18 cellular contexts compared by ENCODE assay signal in genomic region chr22:35735622-35736021, GRCh38. TPM values are rescaled to one million over a fixed set of nuclear protein-coding genes. Genes with fewer than 3 reads are reported as not detected.
DNase-seq lines count a peak whose midpoint lies in the region; ATAC-seq, FAIRE-seq and TF ChIP-seq lines count a peak whose summit lies in the region.
"Had no signal": no experiment of that assay in that cellular context is flagged by ENCODE, and none has a peak within 500 bp of the region (broad histone marks: within the 10 kb centered on the region; RNA-seq: fewer than 3 reads in every experiment).

No MANE protein-coding gene starts in this region.

- no peak overlapping the region for H3K4ac ChIP-seq in mesendoderm (ENCODE audit: low read depth, low read length)

- FAIRE-seq in astrocyte (lab: Jason Lieb, UNC) (no peak), H54 (lab: Jason Lieb, UNC) (no peak)
- FAIRE-seq: A549, D721Med had no signal

- DNase-seq in astrocyte (ENCODE audit: low read depth) (no peak), mesendoderm (no peak), H54 (ENCODE audit: insufficient read length, low spot score) (no peak), SK-N-DZ (ENCODE audit: low spot score) (no peak), natural killer cell (no peak)
- DNase-seq: CD8-positive, alpha-beta T cell; COR-L47; DMS53; GOT3 had no signal

- no peak for TF ChIP-seq POLR2A in H54 (IDR thresholded peaks at IDR 0.05; ENCODE audit: low read depth, low read length)

- H2BK120ac ChIP-seq in mesendoderm (ENCODE audit: low read depth, low read length), result no peak overlapping the region

- TF ChIP-seq CTCF in OCI-LY1 (IDR thresholded peaks at IDR 0.05; ENCODE audit: low read length), result no peak
- TF ChIP-seq CTCF in astrocyte (IDR thresholded peaks at IDR 0.05; ENCODE audit: insufficient read depth, low read depth, low read length), result no peak
- no peak for TF ChIP-seq CTCF in nephron (IDR thresholded peaks at IDR 0.05; ENCODE audit: unreplicated experiment in 3 of 3)
- TF ChIP-seq CTCF in natural killer cell (IDR thresholded peaks at IDR 0.05), result no peak

- H3K79me2 ChIP-seq in OCI-LY1 (ENCODE audit: insufficient read depth, low read length), result no peaks in the 10 kb centered on the region
- no peaks in the 10 kb centered on the region for H3K79me2 ChIP-seq in astrocyte (ENCODE audit: insufficient read depth, low read length)
- H3K79me2 ChIP-seq in mesendoderm (ENCODE audit: control insufficient read depth, insufficient read depth, low read length), result no peaks in the 10 kb centered on the region

- no peak overlapping the region for H2BK15ac ChIP-seq in mesendoderm (replicated peaks; ENCODE audit: low read depth)

- no peak overlapping the region for H2BK5ac ChIP-seq in mesendoderm (ENCODE audit: low read length)

- H3K4me2 ChIP-seq in OCI-LY1 (ENCODE audit: low read length), result no peak overlapping the region
- H3K4me2 ChIP-seq in astrocyte (ENCODE audit: low read length), result no peak overlapping the region
- H3K4me2 ChIP-seq in mesendoderm (ENCODE audit: low read length), result no peak overlapping the region
- H3K4me2 ChIP-seq: A549 had no signal

- H3K4me3 Mint-ChIP-seq in astrocyte (ENCODE audit: unreplicated experiment) (no peak overlapping the region), nephron (no peak overlapping the region), natural killer cell (no peak overlapping the region)
- H3K4me3 Mint-ChIP-seq: CD14-positive monocyte; CD8-positive, alpha-beta T cell had no signal

- H3K27ac Mint-ChIP-seq in astrocyte (ENCODE audit: unreplicated experiment), result peak overlapping the region; percentile 41
- H3K27ac Mint-ChIP-seq in nephron, result peak overlapping the region in 2 of 3 experiments; percentile 25 to 59
- H3K27ac Mint-ChIP-seq in natural killer cell, result no peak overlapping the region
- H3K27ac Mint-ChIP-seq: CD14-positive monocyte; CD8-positive, alpha-beta T cell had no signal

- no peak overlapping the region for H2AFZ ChIP-seq in OCI-LY1 (ENCODE audit: low read length)
- H2AFZ ChIP-seq in astrocyte (ENCODE audit: low read depth, low read length), result no peak overlapping the region

- no peak overlapping the region for H4K5ac ChIP-seq in mesendoderm (ENCODE audit: low read length)

- H3K27me3 ChIP-seq in OCI-LY1 (ENCODE audit: insufficient read depth, low read length) (no peaks in the 10 kb centered on the region), astrocyte (ENCODE audit: insufficient read depth, low read length) (no peaks in the 10 kb centered on the region), subcutaneous abdominal adipose tissue (ENCODE audit: control insufficient read depth in 5 of 5, insufficient read depth in 4 of 5, low read length in 5 of 5) (no peaks in the 10 kb centered on the region), mesendoderm (ENCODE audit: insufficient read depth, low read length, poor library complexity) (no peaks in the 10 kb centered on the region)

- no peak overlapping the region for H2AK5ac ChIP-seq in mesendoderm (ENCODE audit: low read length)

- no peak overlapping the region for H3K23ac ChIP-seq in mesendoderm (ENCODE audit: low read length)

- H3K56ac ChIP-seq in mesendoderm (ENCODE audit: low read length), result no peak overlapping the region

- no peak overlapping the region for H4K8ac ChIP-seq in mesendoderm (ENCODE audit: low read depth, low read length)

- no peaks in the 10 kb centered on the region for H3F3A ChIP-seq in OCI-LY1 (ENCODE audit: insufficient read depth, low read length)

- H3K79me1 ChIP-seq in mesendoderm (ENCODE audit: low read length), result no peaks in the 10 kb centered on the region

- no peak overlapping the region for H3K18ac ChIP-seq in mesendoderm (ENCODE audit: low read length)

- intact Hi-C loops in natural killer cell (cut with micrococcal nuclease), result no loop called here

- peaks cover 2% of the 10 kb centered on the region for H3K4me1 Mint-ChIP-seq in astrocyte (ENCODE audit: low read depth, unreplicated experiment)
- H3K4me1 Mint-ChIP-seq in nephron, result peaks cover 69% of the 10 kb centered on the region
- no peaks in the 10 kb centered on the region for H3K4me1 Mint-ChIP-seq in natural killer cell
- H3K4me1 Mint-ChIP-seq: CD14-positive monocyte had no signal

- H3K27ac ChIP-seq in OCI-LY1 (ENCODE audit: low read depth, low read length, poor library complexity, severe bottlenecking) (peak overlapping the region; percentile 42), astrocyte (ENCODE audit: low read depth, low read length) (no peak overlapping the region), subcutaneous abdominal adipose tissue (ENCODE audit: low read depth, low read length) (peak overlapping the region; percentile 44), mesendoderm (ENCODE audit: low read depth, low read length) (no peak overlapping the region)
- H3K27ac ChIP-seq: A549, HL-60 had no signal

- no CpG with 5 or more reads among the region's 1 CpG for WGBS in mesendoderm (ENCODE audit: extremely low coverage, insufficient coverage, low lambda C conversion rate)

- no peaks in the 10 kb centered on the region for H3K9me3 ChIP-seq in OCI-LY1 (ENCODE audit: low read length)
- no peaks in the 10 kb centered on the region for H3K9me3 ChIP-seq in astrocyte (ENCODE audit: insufficient read depth, low read depth, low read length)
- no peaks in the 10 kb centered on the region for H3K9me3 ChIP-seq in subcutaneous abdominal adipose tissue (ENCODE audit: control insufficient read depth in 5 of 5, low read length in 5 of 5)
- H3K9me3 ChIP-seq: A549, HAP-1 had no signal

- no peaks in the 10 kb centered on the region for H3K9me3 Mint-ChIP-seq in astrocyte (ENCODE audit: unreplicated experiment)
- no peaks in the 10 kb centered on the region for H3K9me3 Mint-ChIP-seq in nephron
- H3K9me3 Mint-ChIP-seq in natural killer cell, result no peaks in the 10 kb centered on the region
- H3K9me3 Mint-ChIP-seq: CD14-positive monocyte; CD8-positive, alpha-beta T cell had no signal

- H3K36me3 ChIP-seq in OCI-LY1 (ENCODE audit: insufficient read depth, low read length) (peaks cover 6% of the 10 kb centered on the region; the same call in 1 of the 2 replicates), astrocyte (ENCODE audit: insufficient read depth, low read length) (peaks cover 9% of the 10 kb centered on the region), subcutaneous abdominal adipose tissue (ENCODE audit: control insufficient read depth in 5 of 5, insufficient read depth in 5 of 5, low read length in 5 of 5) (peaks cover 0 to 6% (median 4%) of the 10 kb centered on the region in 5 donors), mesendoderm (ENCODE audit: control insufficient read depth, insufficient read depth, low read length) (no peaks in the 10 kb centered on the region)
- H3K36me3 ChIP-seq: HAP-1 had no signal

- H3K27me3 Mint-ChIP-seq in astrocyte (ENCODE audit: low read depth, unreplicated experiment) (peaks cover 10% of the 10 kb centered on the region), nephron (ENCODE audit: low read depth) (peaks cover 6% of the 10 kb centered on the region), natural killer cell (ENCODE audit: low read depth in 2 of 2) (peaks cover 8 to 9% of the 10 kb centered on the region in 2 donors)

- H4K20me1 ChIP-seq in OCI-LY1 (ENCODE audit: insufficient read depth, low read length) (no peaks in the 10 kb centered on the region), astrocyte (ENCODE audit: insufficient read depth, low read length) (peaks cover 6% of the 10 kb centered on the region)

- peaks cover 68% of the 10 kb centered on the region for H3K4me1 ChIP-seq in OCI-LY1 (ENCODE audit: insufficient read depth, low read length, severe bottlenecking)
- H3K4me1 ChIP-seq in astrocyte (ENCODE audit: insufficient read depth, low read length), result no peaks in the 10 kb centered on the region
- H3K4me1 ChIP-seq in subcutaneous abdominal adipose tissue (ENCODE audit: control insufficient read depth in 5 of 5, insufficient read depth in 5 of 5, low read length in 5 of 5), result peaks cover 2 to 50% (median 34%) of the 10 kb centered on the region in 5 donors
- no peaks in the 10 kb centered on the region for H3K4me1 ChIP-seq in mesendoderm (ENCODE audit: control insufficient read depth, low read depth, low read length)
- H3K4me1 ChIP-seq: A549 had no signal

- no peak for ATAC-seq in natural killer cell
- ATAC-seq: A549; CD8-positive, alpha-beta T cell had no signal

- H3K9ac ChIP-seq in OCI-LY1 (ENCODE audit: low read length) (no peak overlapping the region), astrocyte (ENCODE audit: low read length) (no peak overlapping the region), subcutaneous abdominal adipose tissue (ENCODE audit: low read length in 5 of 5) (no peak overlapping the region), mesendoderm (ENCODE audit: low read length) (no peak overlapping the region)

- H3K4me3 ChIP-seq in OCI-LY1 (ENCODE audit: low read depth, low read length, poor library complexity, severe bottlenecking) (no peak overlapping the region), astrocyte (ENCODE audit: insufficient read depth, low read depth, low read length) (no peak overlapping the region), subcutaneous abdominal adipose tissue (ENCODE audit: low read depth in 1 of 5, low read length in 5 of 5) (no peak overlapping the region), mesendoderm (ENCODE audit: low read length) (no peak overlapping the region)
- H3K4me3 ChIP-seq: A549, HAP-1 had no signal

- no peaks in the 10 kb centered on the region for H3K9me2 ChIP-seq in OCI-LY1 (ENCODE audit: low read depth, low read length)

- H3K36me3 Mint-ChIP-seq in astrocyte (ENCODE audit: low read depth, unreplicated experiment), result peaks cover 38% of the 10 kb centered on the region
- peaks cover 49% of the 10 kb centered on the region for H3K36me3 Mint-ChIP-seq in nephron (ENCODE audit: low read depth)
- no peaks in the 10 kb centered on the region for H3K36me3 Mint-ChIP-seq in natural killer cell
- H3K36me3 Mint-ChIP-seq: CD14-positive monocyte; CD8-positive, alpha-beta T cell had no signal

RNA-seq across cellular contexts. Expression of gene APOL5, which starts 17.9 kb away (rescaled TPM):
- total RNA-seq in astrocyte (not detected in 2 replicates), natural killer cell (not detected)
- not detected for polyA plus RNA-seq in mesendoderm (2013, experiment 1 of 2)
- not detected for polyA plus RNA-seq in mesendoderm (2013, experiment 2 of 2)
- not detected in 2 replicates for polyA plus RNA-seq in SK-N-DZ (2014; cell fraction: cytosol; rRNA removed)
- not detected in 2 replicates for polyA plus RNA-seq in SK-N-DZ (2014; cell fraction: nucleus; rRNA removed)
- total RNA-seq: CD8-positive, alpha-beta T cell had no signal
- polyA plus RNA-seq: A549, BJ, CD14-positive monocyte had no signal

Comparison
In these comparisons a context has a peak if more than half of its experiments do, and no peak if none do; other contexts are left out.
1. H3K27ac ChIP-seq: peak in OCI-LY1 (single experiment) and subcutaneous abdominal adipose tissue (single experiment); none in astrocyte (single experiment) and mesendoderm (single experiment).
2. H3K27ac Mint-ChIP-seq: peak in astrocyte (single experiment) and nephron (2 of 3); none in natural killer cell (0 of 2).